In the genomic region with DNA sequence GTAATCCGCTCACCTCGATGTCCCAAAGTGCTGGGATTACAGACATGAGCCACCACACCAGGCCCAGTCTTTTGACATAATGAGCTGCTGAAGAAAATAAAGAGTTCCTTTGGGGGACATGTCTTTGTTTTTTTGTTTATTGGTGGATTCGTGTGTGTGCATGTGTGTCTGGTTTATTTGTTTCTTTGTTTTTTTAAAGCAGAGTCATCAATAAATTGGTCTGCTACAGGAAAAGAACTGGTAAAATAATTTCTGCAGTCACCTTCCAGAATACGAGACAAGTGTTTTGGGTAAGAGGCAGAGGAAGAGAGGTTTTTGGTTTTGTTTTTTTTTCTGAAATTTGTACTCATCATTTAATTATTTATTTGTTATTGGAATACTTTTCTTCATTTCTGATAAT, we compare ENCODE assay signal across 30 cellular contexts.
"Had no signal": no experiment of that assay in that cellular context is flagged by ENCODE, and none has a peak within 500 bp of the region (broad histone marks: within the 10 kb centered on the region; RNA-seq: fewer than 3 reads in every experiment).

No MANE protein-coding gene starts in this region.

- H3K9me3 ChIP-seq: Peyer's patch, SJSA1, SK-N-SH had no signal

- H3K27ac ChIP-seq: KMS-11, Peyer's patch, SJSA1 had no signal

- ATAC-seq: PC-3 had no signal

- DNase-seq: Karpas-422, MM.1S, MV-4-11, NCI-H1092, NCI-H1105, NCI-H1417 treated with DMSO at 0.1 percent for 48 hours, NCI-H1436 treated with DMSO at 0.1 percent for 48 hours, NCI-H1694 treated with DMSO at 0.1 percent for 48 hours, NCI-H187 treated with DMSO at 0.1 percent for 48 hours, NCI-H2029, NCI-H2081, NCI-H2171 treated with DMSO at 0.1 percent for 48 hours, NCI-H2227 treated with DMSO at 0.1 percent for 48 hours, NCI-H345, NCI-H446, NCI-H510A treated with DMSO at 0.1 percent for 48 hours, NCI-H526, NCI-H69, NCI-H748 treated with DMSO at 0.1 percent for 48 hours, NCI-H82, OCI-M1, PC-3, Peyer's patch, Right ventricle myocardium superior, RPMI8226, SHP77 treated with DMSO at 0.1 percent for 48 hours, SK-N-SH, SW 1271 had no signal

- H3K4me1 ChIP-seq: Peyer's patch had no signal

- H3K4me2 ChIP-seq: KMS-11, SK-N-SH had no signal

- H3K27me3 ChIP-seq: Peyer's patch, SJSA1 had no signal

- H3K36me3 ChIP-seq: Peyer's patch, SJSA1 had no signal

- H3K4me3 ChIP-seq: Peyer's patch, SJSA1 had no signal

- H3K9ac ChIP-seq: KMS-11, SK-N-SH had no signal
